ENCODE assay signal across 1 cellular context in genomic region chr12:94150483-94151225, GRCh38.
TF ChIP-seq lines count a peak whose summit lies in the region.

No MANE protein-coding gene starts in this region.

TF ChIP-seq in HepG2, 621 proteins besides CTCF, POLR2A, EP300 and RAD21 (continued from another document and continues in another):
- TF ChIP-seq GABPB1 (CRISPR knock-in tag; IDR thresholded peaks at IDR 0.05) = peak; percentile 32; the same call in 1 of the 2 replicates
- no peak for TF ChIP-seq KMT2A (CRISPR knock-in tag; IDR thresholded peaks at IDR 0.05)
- TF ChIP-seq, protein P1, sequence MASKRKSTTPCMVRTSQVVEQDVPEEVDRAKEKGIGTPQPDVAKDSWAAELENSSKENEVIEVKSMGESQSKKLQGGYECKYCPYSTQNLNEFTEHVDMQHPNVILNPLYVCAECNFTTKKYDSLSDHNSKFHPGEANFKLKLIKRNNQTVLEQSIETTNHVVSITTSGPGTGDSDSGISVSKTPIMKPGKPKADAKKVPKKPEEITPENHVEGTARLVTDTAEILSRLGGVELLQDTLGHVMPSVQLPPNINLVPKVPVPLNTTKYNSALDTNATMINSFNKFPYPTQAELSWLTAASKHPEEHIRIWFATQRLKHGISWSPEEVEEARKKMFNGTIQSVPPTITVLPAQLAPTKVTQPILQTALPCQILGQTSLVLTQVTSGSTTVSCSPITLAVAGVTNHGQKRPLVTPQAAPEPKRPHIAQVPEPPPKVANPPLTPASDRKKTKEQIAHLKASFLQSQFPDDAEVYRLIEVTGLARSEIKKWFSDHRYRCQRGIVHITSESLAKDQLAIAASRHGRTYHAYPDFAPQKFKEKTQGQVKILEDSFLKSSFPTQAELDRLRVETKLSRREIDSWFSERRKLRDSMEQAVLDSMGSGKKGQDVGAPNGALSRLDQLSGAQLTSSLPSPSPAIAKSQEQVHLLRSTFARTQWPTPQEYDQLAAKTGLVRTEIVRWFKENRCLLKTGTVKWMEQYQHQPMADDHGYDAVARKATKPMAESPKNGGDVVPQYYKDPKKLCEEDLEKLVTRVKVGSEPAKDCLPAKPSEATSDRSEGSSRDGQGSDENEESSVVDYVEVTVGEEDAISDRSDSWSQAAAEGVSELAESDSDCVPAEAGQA (IDR thresholded peaks at IDR 0.05; ENCODE audit: low read depth) = no peak
- TF ChIP-seq, protein P1 (CRISPR knock-in tag; IDR thresholded peaks at IDR 0.05; ENCODE audit: borderline replicate concordance) = no peak
- no peak for TF ChIP-seq TEF (CRISPR knock-in tag; IDR thresholded peaks at IDR 0.05)
- TF ChIP-seq, protein P2, sequence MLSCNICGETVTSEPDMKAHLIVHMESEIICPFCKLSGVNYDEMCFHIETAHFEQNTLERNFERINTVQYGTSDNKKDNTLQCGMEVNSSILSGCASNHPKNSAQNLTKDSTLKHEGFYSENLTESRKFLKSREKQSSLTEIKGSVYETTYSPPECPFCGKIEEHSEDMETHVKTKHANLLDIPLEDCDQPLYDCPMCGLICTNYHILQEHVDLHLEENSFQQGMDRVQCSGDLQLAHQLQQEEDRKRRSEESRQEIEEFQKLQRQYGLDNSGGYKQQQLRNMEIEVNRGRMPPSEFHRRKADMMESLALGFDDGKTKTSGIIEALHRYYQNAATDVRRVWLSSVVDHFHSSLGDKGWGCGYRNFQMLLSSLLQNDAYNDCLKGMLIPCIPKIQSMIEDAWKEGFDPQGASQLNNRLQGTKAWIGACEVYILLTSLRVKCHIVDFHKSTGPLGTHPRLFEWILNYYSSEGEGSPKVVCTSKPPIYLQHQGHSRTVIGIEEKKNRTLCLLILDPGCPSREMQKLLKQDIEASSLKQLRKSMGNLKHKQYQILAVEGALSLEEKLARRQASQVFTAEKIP (CRISPR knock-in tag; IDR thresholded peaks at IDR 0.05; ENCODE audit: borderline replicate concordance) = no peak
- TF ChIP-seq, protein P3, sequence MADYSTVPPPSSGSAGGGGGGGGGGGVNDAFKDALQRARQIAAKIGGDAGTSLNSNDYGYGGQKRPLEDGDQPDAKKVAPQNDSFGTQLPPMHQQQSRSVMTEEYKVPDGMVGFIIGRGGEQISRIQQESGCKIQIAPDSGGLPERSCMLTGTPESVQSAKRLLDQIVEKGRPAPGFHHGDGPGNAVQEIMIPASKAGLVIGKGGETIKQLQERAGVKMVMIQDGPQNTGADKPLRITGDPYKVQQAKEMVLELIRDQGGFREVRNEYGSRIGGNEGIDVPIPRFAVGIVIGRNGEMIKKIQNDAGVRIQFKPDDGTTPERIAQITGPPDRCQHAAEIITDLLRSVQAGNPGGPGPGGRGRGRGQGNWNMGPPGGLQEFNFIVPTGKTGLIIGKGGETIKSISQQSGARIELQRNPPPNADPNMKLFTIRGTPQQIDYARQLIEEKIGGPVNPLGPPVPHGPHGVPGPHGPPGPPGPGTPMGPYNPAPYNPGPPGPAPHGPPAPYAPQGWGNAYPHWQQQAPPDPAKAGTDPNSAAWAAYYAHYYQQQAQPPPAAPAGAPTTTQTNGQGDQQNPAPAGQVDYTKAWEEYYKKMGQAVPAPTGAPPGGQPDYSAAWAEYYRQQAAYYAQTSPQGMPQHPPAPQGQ (CRISPR knock-in tag; IDR thresholded peaks at IDR 0.05; ENCODE audit: borderline replicate concordance) = no peak
- no peak for TF ChIP-seq ZNF558 (CRISPR knock-in tag; IDR thresholded peaks at IDR 0.05; ENCODE audit: borderline replicate concordance)
- peak; percentile 5 for TF ChIP-seq TEAD3 (CRISPR knock-in tag; optimal IDR thresholded peaks at IDR 0.05; ENCODE audit: borderline replicate concordance)
- TF ChIP-seq ZSCAN5A (CRISPR knock-in tag; IDR thresholded peaks at IDR 0.05; ENCODE audit: borderline replicate concordance) = 0 out of 2 replicates have a peak, but pooled peaks have one; percentile 44
- no peak for TF ChIP-seq TP53 (CRISPR knock-in tag; conservative IDR thresholded peaks at IDR 0.05)
- TF ChIP-seq ZFX (CRISPR knock-in tag; IDR thresholded peaks at IDR 0.05; ENCODE audit: low read depth) = peak; percentile 11; the same call in 1 of the 2 replicates
- TF ChIP-seq HDAC2 (CRISPR knock-in tag; IDR thresholded peaks at IDR 0.05) = peak; percentile 55
- 0 out of 2 replicates have a peak, but pooled peaks have one; percentile 10 for TF ChIP-seq ZNF614 (CRISPR knock-in tag; IDR thresholded peaks at IDR 0.05; ENCODE audit: borderline replicate concordance)
- TF ChIP-seq MED8 (CRISPR knock-in tag; IDR thresholded peaks at IDR 0.05; ENCODE audit: insufficient replicate concordance) = no peak
- TF ChIP-seq, protein P4, sequence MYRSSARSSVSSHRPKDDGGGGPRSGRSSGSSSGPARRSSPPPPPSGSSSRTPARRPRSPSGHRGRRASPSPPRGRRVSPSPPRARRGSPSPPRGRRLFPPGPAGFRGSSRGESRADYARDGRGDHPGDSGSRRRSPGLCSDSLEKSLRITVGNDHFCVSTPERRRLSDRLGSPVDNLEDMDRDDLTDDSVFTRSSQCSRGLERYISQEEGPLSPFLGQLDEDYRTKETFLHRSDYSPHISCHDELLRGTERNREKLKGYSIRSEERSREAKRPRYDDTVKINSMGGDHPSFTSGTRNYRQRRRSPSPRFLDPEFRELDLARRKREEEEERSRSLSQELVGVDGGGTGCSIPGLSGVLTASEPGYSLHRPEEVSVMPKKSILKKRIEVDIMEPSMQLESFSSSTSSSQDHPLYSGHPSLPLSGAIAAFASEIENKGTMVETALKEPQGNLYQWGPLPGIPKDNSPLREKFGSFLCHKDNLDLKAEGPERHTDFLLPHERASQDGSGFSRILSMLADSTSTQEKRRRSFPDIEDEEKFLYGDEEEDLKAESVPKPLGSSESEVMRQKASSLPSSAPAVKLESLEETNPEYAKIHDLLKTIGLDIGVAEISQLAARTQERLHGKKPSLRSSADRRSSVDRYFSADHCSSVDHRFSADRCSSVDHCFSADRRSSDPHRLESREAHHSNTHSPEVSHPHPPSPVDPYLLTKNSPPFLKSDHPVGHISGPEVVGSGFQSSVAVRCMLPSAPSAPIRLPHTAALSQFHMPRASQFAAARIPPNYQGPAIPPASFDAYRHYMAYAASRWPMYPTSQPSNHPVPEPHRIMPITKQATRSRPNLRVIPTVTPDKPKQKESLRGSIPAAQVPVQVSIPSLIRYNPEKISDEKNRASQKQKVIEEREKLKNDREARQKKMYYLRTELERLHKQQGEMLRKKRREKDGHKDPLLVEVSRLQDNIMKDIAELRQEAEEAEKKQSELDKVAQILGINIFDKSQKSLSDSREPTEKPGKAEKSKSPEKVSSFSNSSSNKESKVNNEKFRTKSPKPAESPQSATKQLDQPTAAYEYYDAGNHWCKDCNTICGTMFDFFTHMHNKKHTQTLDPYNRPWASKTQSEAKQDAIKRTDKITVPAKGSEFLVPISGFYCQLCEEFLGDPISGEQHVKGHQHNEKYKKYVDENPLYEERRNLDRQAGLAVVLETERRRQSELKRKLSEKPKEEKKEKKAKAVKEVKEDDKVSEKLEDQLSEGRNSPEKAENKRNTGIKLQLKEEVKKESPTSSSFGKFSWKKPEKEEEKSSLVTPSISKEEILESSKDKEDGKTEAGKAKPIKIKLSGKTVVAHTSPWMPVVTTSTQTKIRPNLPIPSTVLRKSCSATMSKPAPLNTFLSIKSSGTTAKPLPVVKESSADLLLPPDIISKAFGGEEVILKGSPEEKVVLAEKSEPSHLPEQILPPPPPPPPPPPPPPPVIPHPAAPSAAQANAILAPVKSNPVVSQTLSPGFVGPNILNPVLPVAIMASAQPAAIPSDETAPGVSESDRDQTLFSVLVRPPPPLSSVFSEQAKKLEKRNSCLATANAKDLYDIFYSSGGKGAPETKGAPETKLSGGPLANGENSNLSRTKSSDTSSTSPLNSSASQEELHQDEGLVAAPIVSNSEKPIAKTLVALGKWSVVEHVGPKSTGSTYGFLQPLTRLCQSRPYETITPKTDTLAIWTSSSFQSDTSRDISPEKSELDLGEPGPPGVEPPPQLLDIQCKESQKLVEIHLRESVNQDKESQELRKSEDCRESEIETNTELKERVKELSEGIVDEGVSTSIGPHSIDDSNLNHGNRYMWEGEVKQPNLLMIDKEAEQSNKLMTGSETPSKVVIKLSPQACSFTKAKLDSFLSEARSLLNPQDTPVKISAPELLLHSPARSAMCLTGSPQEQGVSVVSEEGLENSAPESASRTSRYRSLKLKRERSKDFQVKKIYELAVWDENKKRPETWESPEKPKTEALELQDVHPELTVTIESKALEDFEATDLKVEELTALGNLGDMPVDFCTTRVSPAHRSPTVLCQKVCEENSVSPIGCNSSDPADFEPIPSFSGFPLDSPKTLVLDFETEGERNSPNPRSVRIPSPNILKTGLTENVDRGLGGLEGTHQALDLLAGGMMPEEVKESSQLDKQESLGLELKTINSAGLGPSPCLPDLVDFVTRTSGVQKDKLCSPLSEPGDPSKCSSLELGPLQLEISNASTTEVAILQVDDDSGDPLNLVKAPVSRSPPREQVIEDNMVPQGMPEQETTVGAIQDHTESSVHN (CRISPR knock-in tag; IDR thresholded peaks at IDR 0.05) = peak; percentile 71; the same call in 1 of the 2 replicates
- TF ChIP-seq, protein P5, sequence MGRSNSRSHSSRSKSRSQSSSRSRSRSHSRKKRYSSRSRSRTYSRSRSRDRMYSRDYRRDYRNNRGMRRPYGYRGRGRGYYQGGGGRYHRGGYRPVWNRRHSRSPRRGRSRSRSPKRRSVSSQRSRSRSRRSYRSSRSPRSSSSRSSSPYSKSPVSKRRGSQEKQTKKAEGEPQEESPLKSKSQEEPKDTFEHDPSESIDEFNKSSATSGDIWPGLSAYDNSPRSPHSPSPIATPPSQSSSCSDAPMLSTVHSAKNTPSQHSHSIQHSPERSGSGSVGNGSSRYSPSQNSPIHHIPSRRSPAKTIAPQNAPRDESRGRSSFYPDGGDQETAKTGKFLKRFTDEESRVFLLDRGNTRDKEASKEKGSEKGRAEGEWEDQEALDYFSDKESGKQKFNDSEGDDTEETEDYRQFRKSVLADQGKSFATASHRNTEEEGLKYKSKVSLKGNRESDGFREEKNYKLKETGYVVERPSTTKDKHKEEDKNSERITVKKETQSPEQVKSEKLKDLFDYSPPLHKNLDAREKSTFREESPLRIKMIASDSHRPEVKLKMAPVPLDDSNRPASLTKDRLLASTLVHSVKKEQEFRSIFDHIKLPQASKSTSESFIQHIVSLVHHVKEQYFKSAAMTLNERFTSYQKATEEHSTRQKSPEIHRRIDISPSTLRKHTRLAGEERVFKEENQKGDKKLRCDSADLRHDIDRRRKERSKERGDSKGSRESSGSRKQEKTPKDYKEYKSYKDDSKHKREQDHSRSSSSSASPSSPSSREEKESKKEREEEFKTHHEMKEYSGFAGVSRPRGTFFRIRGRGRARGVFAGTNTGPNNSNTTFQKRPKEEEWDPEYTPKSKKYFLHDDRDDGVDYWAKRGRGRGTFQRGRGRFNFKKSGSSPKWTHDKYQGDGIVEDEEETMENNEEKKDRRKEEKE (IDR thresholded peaks at IDR 0.05) = no peak
- TF ChIP-seq HOXD1 (CRISPR knock-in tag; IDR thresholded peaks at IDR 0.05) = no peak
- peak; percentile 52; the same call in 1 of the 2 replicates for TF ChIP-seq ZNF740 (CRISPR knock-in tag; IDR thresholded peaks at IDR 0.05)
- TF ChIP-seq KLF15 (CRISPR knock-in tag; IDR thresholded peaks at IDR 0.05; ENCODE audit: borderline replicate concordance) = no peak
- TF ChIP-seq SRSF1 (optimal IDR thresholded peaks at IDR 0.05; ENCODE audit: low read depth, low read length) = no peak
- TF ChIP-seq, protein P6, sequence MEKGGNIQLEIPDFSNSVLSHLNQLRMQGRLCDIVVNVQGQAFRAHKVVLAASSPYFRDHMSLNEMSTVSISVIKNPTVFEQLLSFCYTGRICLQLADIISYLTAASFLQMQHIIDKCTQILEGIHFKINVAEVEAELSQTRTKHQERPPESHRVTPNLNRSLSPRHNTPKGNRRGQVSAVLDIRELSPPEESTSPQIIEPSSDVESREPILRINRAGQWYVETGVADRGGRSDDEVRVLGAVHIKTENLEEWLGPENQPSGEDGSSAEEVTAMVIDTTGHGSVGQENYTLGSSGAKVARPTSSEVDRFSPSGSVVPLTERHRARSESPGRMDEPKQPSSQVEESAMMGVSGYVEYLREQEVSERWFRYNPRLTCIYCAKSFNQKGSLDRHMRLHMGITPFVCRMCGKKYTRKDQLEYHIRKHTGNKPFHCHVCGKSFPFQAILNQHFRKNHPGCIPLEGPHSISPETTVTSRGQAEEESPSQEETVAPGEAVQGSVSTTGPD (CRISPR knock-in tag; IDR thresholded peaks at IDR 0.05) = 0 out of 2 replicates have a peak, but pooled peaks have one; percentile 21
- no peak for TF ChIP-seq ZFP90 (CRISPR knock-in tag; IDR thresholded peaks at IDR 0.05; ENCODE audit: borderline replicate concordance)
- TF ChIP-seq LCORL (IDR thresholded peaks at IDR 0.05) = no peak
- TF ChIP-seq LCORL (CRISPR knock-in tag; IDR thresholded peaks at IDR 0.05) = no peak
- no peak for TF ChIP-seq DNMT3B (CRISPR knock-in tag; conservative IDR thresholded peaks at IDR 0.05)
- no peak for TF ChIP-seq U2AF2 (IDR thresholded peaks at IDR 0.05; ENCODE audit: low read depth, low read length)
